Comparison of ENCODE assay signal across 17 cellular contexts in the genomic region with DNA sequence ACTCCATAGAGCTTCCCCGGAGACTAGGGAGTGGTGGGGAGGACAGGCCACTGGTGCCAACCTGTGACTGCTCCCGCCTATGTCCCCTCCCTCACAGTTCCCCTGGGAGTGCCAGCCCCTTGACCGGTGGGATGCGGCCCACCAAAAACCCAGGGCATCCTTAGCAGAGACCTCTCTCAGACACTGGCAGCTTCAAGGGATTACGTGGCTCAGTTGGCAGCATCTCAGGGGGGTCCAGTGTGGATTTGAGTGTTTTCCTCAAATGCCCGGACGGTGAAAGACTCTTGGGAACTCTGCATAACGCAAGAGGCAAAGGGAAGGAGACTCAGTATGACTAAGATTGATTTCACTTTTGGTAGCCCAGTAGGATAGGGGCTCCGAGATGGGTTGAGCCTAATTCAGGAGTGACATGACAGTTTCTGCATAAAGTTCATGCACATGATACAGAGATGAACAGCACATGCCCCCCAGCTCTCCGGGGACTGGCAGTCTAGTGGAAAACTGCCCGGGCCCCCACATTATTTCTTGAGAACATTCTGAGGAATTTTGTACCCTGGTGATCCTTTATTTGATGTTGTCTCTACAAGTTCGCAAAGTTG. TPM values are rescaled to one million over a fixed set of nuclear protein-coding genes. Genes with fewer than 3 reads are reported as not detected.
DNase-seq lines count a peak whose midpoint lies in the region; ATAC-seq and TF ChIP-seq lines count a peak whose summit lies in the region.
"Had no signal": no experiment of that assay in that cellular context is flagged by ENCODE, and none has a peak within 500 bp of the region (broad histone marks: within the 10 kb centered on the region; RNA-seq: fewer than 3 reads in every experiment).

No MANE protein-coding gene starts in this region.

- H3K36me3 ChIP-seq in Karpas-422 (ENCODE audit: insufficient read depth, low read length) (no peaks in the 10 kb centered on the region), lower lobe of right lung (no peaks in the 10 kb centered on the region), hepatocyte (replicated peaks; ENCODE audit: insufficient read depth, low read depth) (no peaks in the 10 kb centered on the region)
- H3K36me3 ChIP-seq: BLaER1 treated with 17β-estradiol and CSF1 and Interleukin-3, amounts not matched to agents 10 nM and 100 nM had no signal

- DNase-seq in T-helper 1 cell, result no peak
- DNase-seq in Karpas-422, result peak; percentile 31
- DNase-seq in lower lobe of right lung, result peak; percentile 21
- DNase-seq in sciatic nerve (ENCODE audit: low spot score), result no peak
- DNase-seq in hepatocyte (ENCODE audit: low spot score), result no peak
- DNase-seq in AG08396 (ENCODE audit: low spot score), result no peak
- DNase-seq: Calu3; CD8-positive, alpha-beta T cell; DMS79 treated with DMSO at 0.1 percent for 48 hours; GF-D8; H9 had no signal

- 87% methylated on average over 12 of the region's 12 CpGs for WGBS in hepatocyte (ENCODE audit: low lambda C conversion rate, missing lambda C conversion rate)

- no peaks in the 10 kb centered on the region for H3K9me2 ChIP-seq in Karpas-422 (replicated peaks; ENCODE audit: insufficient read depth, low read length)
- no peaks in the 10 kb centered on the region for H3K9me2 ChIP-seq in hepatocyte (replicated peaks; ENCODE audit: insufficient read depth)

- H3K79me2 ChIP-seq in Karpas-422 (ENCODE audit: low read length) (no peaks in the 10 kb centered on the region), hepatocyte (no peaks in the 10 kb centered on the region)

- H2AFZ ChIP-seq in Karpas-422 (ENCODE audit: low read length) (no peak overlapping the region), hepatocyte (no peak overlapping the region)

- no peak overlapping the region for H3K4me3 ChIP-seq in Karpas-422 (ENCODE audit: low read length)
- no peak overlapping the region for H3K4me3 ChIP-seq in lower lobe of right lung
- H3K4me3 ChIP-seq in hepatocyte, result no peak overlapping the region
- H3K4me3 ChIP-seq: A549; BLaER1 treated with 17β-estradiol and CSF1 and Interleukin-3, amounts not matched to agents 10 nM and 100 nM had no signal

- no peaks in the 10 kb centered on the region for H3K4me1 ChIP-seq in Karpas-422 (ENCODE audit: low read length)
- no peaks in the 10 kb centered on the region for H3K4me1 ChIP-seq in lower lobe of right lung
- no peaks in the 10 kb centered on the region for H3K4me1 ChIP-seq in hepatocyte (ENCODE audit: insufficient read depth)
- H3K4me1 ChIP-seq: A549 had no signal

- H3K27ac Mint-ChIP-seq in T-helper 1 cell treated with Interleukin-12 subunit alpha and Interleukin-12 subunit beta and Interleukin-4 antibody, amounts not matched to agents 30 μg/mL and 1 μg/mL, for 36 hours, result peak overlapping the region; percentile 18
- H3K27ac Mint-ChIP-seq: CD8-positive, alpha-beta T cell; H9 had no signal

- no peak overlapping the region for H3K4me3 Mint-ChIP-seq in T-helper 1 cell treated with Interleukin-12 subunit alpha and Interleukin-12 subunit beta and Interleukin-4 antibody, amounts not matched to agents 30 μg/mL and 1 μg/mL, for 36 hours
- H3K4me3 Mint-ChIP-seq: CD8-positive, alpha-beta T cell; H9 had no signal

- intact Hi-C loops in lower lobe of right lung (cut with DNase I), result no loop called here
- intact Hi-C loops in sciatic nerve (cut with DNase I), result no loop called here

- peaks cover 3% of the 10 kb centered on the region for H3K27me3 Mint-ChIP-seq in T-helper 1 cell treated with Interleukin-12 subunit alpha and Interleukin-12 subunit beta and Interleukin-4 antibody, amounts not matched to agents 30 μg/mL and 1 μg/mL, for 36 hours (ENCODE audit: low read depth)

- H3K27ac ChIP-seq in Karpas-422 (ENCODE audit: low read length) (no peak overlapping the region), lower lobe of right lung (no peak overlapping the region), hepatocyte (no peak overlapping the region)
- H3K27ac ChIP-seq: 22Rv1; A549; BLaER1 treated with 17β-estradiol and CSF1 and Interleukin-3, amounts not matched to agents 10 nM and 100 nM had no signal

- H4K20me1 ChIP-seq in Karpas-422 (ENCODE audit: insufficient read depth, low read depth, low read length), result no peaks in the 10 kb centered on the region
- no peaks in the 10 kb centered on the region for H4K20me1 ChIP-seq in hepatocyte (ENCODE audit: insufficient read depth, poor library complexity, severe bottlenecking)

- H3K9me3 ChIP-seq in Karpas-422 (ENCODE audit: low read length) (no peaks in the 10 kb centered on the region), lower lobe of right lung (no peaks in the 10 kb centered on the region), hepatocyte (ENCODE audit: low read depth) (no peaks in the 10 kb centered on the region)
- H3K9me3 ChIP-seq: A549; BLaER1 treated with 17β-estradiol and CSF1 and Interleukin-3, amounts not matched to agents 10 nM and 100 nM had no signal

- no peak overlapping the region for H3K9ac ChIP-seq in Karpas-422 (ENCODE audit: low read length)
- H3K9ac ChIP-seq: BLaER1 treated with 17β-estradiol and CSF1 and Interleukin-3, amounts not matched to agents 10 nM and 100 nM had no signal

- H3K4me2 ChIP-seq in Karpas-422 (ENCODE audit: low read depth, low read length, poor library complexity, severe bottlenecking) (no peak overlapping the region), hepatocyte (no peak overlapping the region)
- H3K4me2 ChIP-seq: A549; BLaER1 treated with 17β-estradiol and CSF1 and Interleukin-3, amounts not matched to agents 10 nM and 100 nM had no signal

- ATAC-seq in lower lobe of right lung (no peak), sciatic nerve (peak; percentile 55), GM19397 (IDR thresholded peaks at IDR 0.05; ENCODE audit: unreplicated experiment) (no peak)
- ATAC-seq: CD8-positive, alpha-beta T cell had no signal

- H3K9me3 Mint-ChIP-seq in T-helper 1 cell treated with Interleukin-12 subunit alpha and Interleukin-12 subunit beta and Interleukin-4 antibody, amounts not matched to agents 30 μg/mL and 1 μg/mL, for 36 hours, result no peaks in the 10 kb centered on the region
- H3K9me3 Mint-ChIP-seq: CD8-positive, alpha-beta T cell; H9 had no signal

- H3K4me1 Mint-ChIP-seq in T-helper 1 cell treated with Interleukin-12 subunit alpha and Interleukin-12 subunit beta and Interleukin-4 antibody, amounts not matched to agents 30 μg/mL and 1 μg/mL, for 36 hours (ENCODE audit: low read depth), result peaks cover 12% of the 10 kb centered on the region
- H3K4me1 Mint-ChIP-seq: H9 had no signal

- no peak for TF ChIP-seq CTCF in lower lobe of right lung (IDR thresholded peaks at IDR 0.05)
- TF ChIP-seq CTCF in hepatocyte (IDR thresholded peaks at IDR 0.05; ENCODE audit: poor library complexity), result no peak

- H3K27me3 ChIP-seq in Karpas-422 (ENCODE audit: low read length), result no peaks in the 10 kb centered on the region
- H3K27me3 ChIP-seq in lower lobe of right lung (ENCODE audit: low read depth), result no peaks in the 10 kb centered on the region
- H3K27me3 ChIP-seq in hepatocyte, result no peaks in the 10 kb centered on the region
- H3K27me3 ChIP-seq: BLaER1 treated with 17β-estradiol and CSF1 and Interleukin-3, amounts not matched to agents 10 nM and 100 nM had no signal

- H3K36me3 Mint-ChIP-seq in T-helper 1 cell treated with Interleukin-12 subunit alpha and Interleukin-12 subunit beta and Interleukin-4 antibody, amounts not matched to agents 30 μg/mL and 1 μg/mL, for 36 hours (ENCODE audit: low read depth), result no peaks in the 10 kb centered on the region
- H3K36me3 Mint-ChIP-seq: CD8-positive, alpha-beta T cell had no signal

RNA-seq across cellular contexts. Expression of a gene that starts 50.4 kb away (rescaled TPM):
- not detected in 2 replicates for total RNA-seq in Karpas-422 (2014; rRNA removed; shearing (Covaris generic); ENCODE audit: low replicate concordance)
- total RNA-seq in lower lobe of right lung (not detected), sciatic nerve (5.3 TPM), hepatocyte (0.08 TPM in 1 of 2 replicates, not detected in the other)
- not detected in 2 replicates for polyA plus RNA-seq in hepatocyte
- total RNA-seq: Calu3; CD8-positive, alpha-beta T cell; H1; H9 had no signal
- polyA plus RNA-seq: A549, H1 had no signal

RNA-seq across cellular contexts. Expression of a gene that starts 59.6 kb away (rescaled TPM):
- total RNA-seq in Karpas-422 (2014; rRNA removed; shearing (Covaris generic); ENCODE audit: low replicate concordance), result not detected in 2 replicates
- total RNA-seq in lower lobe of right lung, result not detected
- total RNA-seq in sciatic nerve, result not detected
- total RNA-seq in hepatocyte, result not detected in 2 replicates
- not detected in 2 replicates for polyA plus RNA-seq in hepatocyte
- total RNA-seq: Calu3; CD8-positive, alpha-beta T cell; H9 had no signal
- polyA plus RNA-seq: A549 had no signal

Comparison
In these comparisons a context has a peak if more than half of its experiments do, and no peak if none do; other contexts are left out.
1. DNase-seq: peak in Karpas-422 (single experiment) and lower lobe of right lung (single experiment); none in T-helper 1 cell (0 of 5), sciatic nerve (single experiment), hepatocyte (single experiment) and AG08396 (single experiment).